ENCODE assay signal across 8 cellular contexts in the genomic region with DNA sequence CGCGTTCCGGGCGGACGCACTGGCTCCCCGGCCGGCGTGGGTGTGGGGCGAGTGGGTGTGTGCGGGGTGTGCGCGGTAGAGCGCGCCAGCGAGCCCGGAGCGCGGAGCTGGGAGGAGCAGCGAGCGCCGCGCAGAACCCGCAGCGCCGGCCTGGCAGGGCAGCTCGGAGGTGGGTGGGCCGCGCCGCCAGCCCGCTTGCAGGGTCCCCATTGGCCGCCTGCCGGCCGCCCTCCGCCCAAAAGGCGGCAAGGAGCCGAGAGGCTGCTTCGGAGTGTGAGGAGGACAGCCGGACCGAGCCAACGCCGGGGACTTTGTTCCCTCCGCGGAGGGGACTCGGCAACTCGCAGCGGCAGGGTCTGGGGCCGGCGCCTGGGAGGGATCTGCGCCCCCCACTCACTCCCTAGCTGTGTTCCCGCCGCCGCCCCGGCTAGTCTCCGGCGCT. TPM values are rescaled to one million over a fixed set of nuclear protein-coding genes. Genes with fewer than 3 reads are reported as not detected.
DNase-seq lines count a peak whose midpoint lies in the region; ATAC-seq and TF ChIP-seq lines count a peak whose summit lies in the region.

A gene (plus strand): TSS at position 264 of the 442 bp plus-strand sequence. CDS start 1,211 bp downstream, outside the sequence.

- CTCF ChIA-PET in Calu3 (lab: Charles Lee) = interaction anchor here (0.8 to 1.5 kb wide), 6 partner anchors 9 to 160 kb away, joined by 3 to 7 read pairs (median 5); no protein-coding TSS in a partner anchor
- CTCF ChIA-PET in activated CD4-positive, alpha-beta memory T cell treated with anti-CD3 and anti-CD28 coated beads for 36 hours (lab: Charles Lee) = no interaction called here

- H3F3A ChIP-seq in neural cell (ENCODE audit: insufficient read depth, low read length, poor library complexity, severe bottlenecking) = peaks cover 5% of the 10 kb centered on the region

- TF ChIP-seq POLR2A in gastroesophageal sphincter (IDR thresholded peaks at IDR 0.05) = peak; percentile 30 to 67

- TF ChIP-seq EP300 in gastroesophageal sphincter (IDR thresholded peaks at IDR 0.05) (no peak), neural cell (conservative IDR thresholded peaks at IDR 0.05; ENCODE audit: poor library complexity, severe bottlenecking) (peak; percentile 38)

- no peaks in the 10 kb centered on the region for H4K20me1 ChIP-seq in neural cell (ENCODE audit: insufficient read depth)

- H3K4me1 ChIP-seq in HUES6 (ENCODE audit: control insufficient read depth, insufficient read depth, low read length) = peaks cover 12% of the 10 kb centered on the region
- H3K4me1 ChIP-seq in gastroesophageal sphincter = peaks cover 0 to 49% (median 19%) of the 10 kb centered on the region in 3 donors

- H3K9me3 Mint-ChIP-seq in Calu3 (ENCODE audit: low read depth, unreplicated experiment) = no peaks in the 10 kb centered on the region
- no peaks in the 10 kb centered on the region for H3K9me3 Mint-ChIP-seq in activated CD4-positive, alpha-beta memory T cell treated with anti-CD3 and anti-CD28 coated beads for 36 hours

- DNase-seq in Calu3 (peak; percentile 76), NCI-H2196 treated with DMSO at 0.1 percent for 48 hours (lab: John Stamatoyannopoulos, UW; ENCODE audit: unreplicated experiment) (no peak), NCI-H1436 (lab: John Stamatoyannopoulos, UW) (no peak)
- peak; percentile 28 for DNase-seq in activated CD4-positive, alpha-beta memory T cell treated with anti-CD3 and anti-CD28 coated beads for 36 hours

- H3K4me3 Mint-ChIP-seq in Calu3 (ENCODE audit: low read depth, unreplicated experiment) = peak within 1 kb of the TSS; percentile 91
- H3K4me3 Mint-ChIP-seq in activated CD4-positive, alpha-beta memory T cell treated with anti-CD3 and anti-CD28 coated beads for 36 hours = peak within 1 kb of the TSS; percentile 27

- TF ChIP-seq RAD21 in neural cell (conservative IDR thresholded peaks at IDR 0.05) = peak; percentile 52

- peak within 1 kb of the TSS; percentile 50 for H3K27ac Mint-ChIP-seq in Calu3 (ENCODE audit: unreplicated experiment)
- H3K27ac Mint-ChIP-seq in activated CD4-positive, alpha-beta memory T cell treated with anti-CD3 and anti-CD28 coated beads for 36 hours = no peak within 1 kb of the TSS

- H3K4me2 ChIP-seq in neural cell (ENCODE audit: low read length) = peak within 1 kb of the TSS; percentile 99

- H3K4me3 ChIP-seq in HUES6 (ENCODE audit: low read depth, low read length) = peak within 1 kb of the TSS; percentile 69
- H3K4me3 ChIP-seq in gastroesophageal sphincter = peak within 1 kb of the TSS; percentile 88 to 96
- peak within 1 kb of the TSS; percentile 97 for H3K4me3 ChIP-seq in neural cell (ENCODE audit: low read length)

- POLR2A ChIA-PET in activated CD4-positive, alpha-beta memory T cell treated with anti-CD3 and anti-CD28 coated beads for 36 hours (lab: Charles Lee) = no interaction called here

- no peaks in the 10 kb centered on the region for H3K9me3 ChIP-seq in HUES6 (ENCODE audit: control insufficient read depth, insufficient read depth, low read depth, low read length)
- no peaks in the 10 kb centered on the region for H3K9me3 ChIP-seq in gastroesophageal sphincter
- H3K9me3 ChIP-seq in neural cell (ENCODE audit: low read length) = no peaks in the 10 kb centered on the region

- intact Hi-C loops in Calu3 (cut with micrococcal nuclease; ENCODE audit: unreplicated experiment) = loop anchor here (2.0 kb wide), 1 partner anchor 91 kb away; no protein-coding TSS in a partner anchor
- intact Hi-C loops in activated CD4-positive, alpha-beta memory T cell treated with anti-CD3 and anti-CD28 coated beads for 36 hours (cut with micrococcal nuclease) = no loop called here

- H3K9ac ChIP-seq in HUES6 (ENCODE audit: low read length) (peak within 1 kb of the TSS; percentile 72), neural cell (ENCODE audit: low read length) (peak within 1 kb of the TSS; percentile 95)

- H3K27ac ChIP-seq in HUES6 (ENCODE audit: low read depth, low read length) (peak within 1 kb of the TSS; percentile 83; the same call in 1 of the 2 replicates), gastroesophageal sphincter (peak within 1 kb of the TSS; percentile 74 to 94 (median 92)), neural cell (ENCODE audit: low read length) (peak within 1 kb of the TSS; percentile 87)

- H3K27me3 Mint-ChIP-seq in Calu3 (ENCODE audit: unreplicated experiment) = no peaks in the 10 kb centered on the region
- peaks cover 51% of the 10 kb centered on the region for H3K27me3 Mint-ChIP-seq in activated CD4-positive, alpha-beta memory T cell treated with anti-CD3 and anti-CD28 coated beads for 36 hours

- H3K27me3 ChIP-seq in HUES6 (ENCODE audit: control insufficient read depth, insufficient read depth, low read length) (no peaks in the 10 kb centered on the region), gastroesophageal sphincter (peaks cover 2% of the 10 kb centered on the region), neural cell (ENCODE audit: insufficient read depth, low read depth, low read length) (no peaks in the 10 kb centered on the region)

- WGBS in gastroesophageal sphincter (ENCODE audit: low coverage in 1 of 2), 2 donors = no CpG with 5 or more reads among the region's 55 CpGs

- H3K36me3 Mint-ChIP-seq in Calu3 (ENCODE audit: insufficient read depth, unreplicated experiment) = peaks cover 50% of the 10 kb centered on the region
- no peaks in the 10 kb centered on the region for H3K36me3 Mint-ChIP-seq in activated CD4-positive, alpha-beta memory T cell treated with anti-CD3 and anti-CD28 coated beads for 36 hours

- H3K4me1 Mint-ChIP-seq in Calu3 (ENCODE audit: low read depth, unreplicated experiment) = peaks cover 19% of the 10 kb centered on the region
- peaks cover 23% of the 10 kb centered on the region for H3K4me1 Mint-ChIP-seq in activated CD4-positive, alpha-beta memory T cell treated with anti-CD3 and anti-CD28 coated beads for 36 hours (ENCODE audit: low read depth)

- peak within 1 kb of the TSS; percentile 89 for H2AFZ ChIP-seq in neural cell (ENCODE audit: low read depth, low read length)

- ATAC-seq in GM19324 (IDR thresholded peaks at IDR 0.05; ENCODE audit: low FRiP score, unreplicated experiment) = peak; percentile 63
- peak; percentile 81 for ATAC-seq in gastroesophageal sphincter

- H3K36me3 ChIP-seq in HUES6 (ENCODE audit: control insufficient read depth, insufficient read depth, low read length) = peaks cover 6% of the 10 kb centered on the region; the same call in 1 of the 2 replicates
- no peaks in the 10 kb centered on the region for H3K36me3 ChIP-seq in gastroesophageal sphincter
- no peaks in the 10 kb centered on the region for H3K36me3 ChIP-seq in neural cell (ENCODE audit: insufficient read depth, low read length)

- H3K79me2 ChIP-seq in neural cell (replicated peaks; ENCODE audit: insufficient read depth, low read length) = peaks cover 40% of the 10 kb centered on the region

- no peaks in the 10 kb centered on the region for H3K9me2 ChIP-seq in neural cell (ENCODE audit: insufficient read depth, low read length)

- no TSS peak for BruUV-seq in Calu3 (replicated peaks; lab: Mats Ljungman, UMichigan)

- TF ChIP-seq CTCF in Calu3 (IDR thresholded peaks at IDR 0.05; ENCODE audit: unreplicated experiment) (no peak), gastroesophageal sphincter (IDR thresholded peaks at IDR 0.05) (peak in 3 of 4 experiments; percentile 14 to 64 (median 46)), neural cell (IDR thresholded peaks at IDR 0.05; ENCODE audit: poor library complexity, severe bottlenecking) (peak; percentile 73)

TF ChIP-seq in neural cell, 6 proteins besides CTCF, POLR2A, EP300 and RAD21:
- TF ChIP-seq TAF1 (IDR thresholded peaks at IDR 0.05; ENCODE audit: low read depth) (no peak), SMC3 (conservative IDR thresholded peaks at IDR 0.05; ENCODE audit: poor library complexity) (peak; percentile 67), MXI1 (conservative IDR thresholded peaks at IDR 0.05; ENCODE audit: poor library complexity, severe bottlenecking) (peak; percentile 61), POLR2AphosphoS5 (IDR thresholded peaks at IDR 0.05) (peak; percentile 90), EZH2 (IDR thresholded peaks at IDR 0.05; ENCODE audit: borderline replicate concordance, insufficient read depth, low read length, poor library complexity, severe bottlenecking) (no peak)
- TF ChIP-seq, protein P1, sequence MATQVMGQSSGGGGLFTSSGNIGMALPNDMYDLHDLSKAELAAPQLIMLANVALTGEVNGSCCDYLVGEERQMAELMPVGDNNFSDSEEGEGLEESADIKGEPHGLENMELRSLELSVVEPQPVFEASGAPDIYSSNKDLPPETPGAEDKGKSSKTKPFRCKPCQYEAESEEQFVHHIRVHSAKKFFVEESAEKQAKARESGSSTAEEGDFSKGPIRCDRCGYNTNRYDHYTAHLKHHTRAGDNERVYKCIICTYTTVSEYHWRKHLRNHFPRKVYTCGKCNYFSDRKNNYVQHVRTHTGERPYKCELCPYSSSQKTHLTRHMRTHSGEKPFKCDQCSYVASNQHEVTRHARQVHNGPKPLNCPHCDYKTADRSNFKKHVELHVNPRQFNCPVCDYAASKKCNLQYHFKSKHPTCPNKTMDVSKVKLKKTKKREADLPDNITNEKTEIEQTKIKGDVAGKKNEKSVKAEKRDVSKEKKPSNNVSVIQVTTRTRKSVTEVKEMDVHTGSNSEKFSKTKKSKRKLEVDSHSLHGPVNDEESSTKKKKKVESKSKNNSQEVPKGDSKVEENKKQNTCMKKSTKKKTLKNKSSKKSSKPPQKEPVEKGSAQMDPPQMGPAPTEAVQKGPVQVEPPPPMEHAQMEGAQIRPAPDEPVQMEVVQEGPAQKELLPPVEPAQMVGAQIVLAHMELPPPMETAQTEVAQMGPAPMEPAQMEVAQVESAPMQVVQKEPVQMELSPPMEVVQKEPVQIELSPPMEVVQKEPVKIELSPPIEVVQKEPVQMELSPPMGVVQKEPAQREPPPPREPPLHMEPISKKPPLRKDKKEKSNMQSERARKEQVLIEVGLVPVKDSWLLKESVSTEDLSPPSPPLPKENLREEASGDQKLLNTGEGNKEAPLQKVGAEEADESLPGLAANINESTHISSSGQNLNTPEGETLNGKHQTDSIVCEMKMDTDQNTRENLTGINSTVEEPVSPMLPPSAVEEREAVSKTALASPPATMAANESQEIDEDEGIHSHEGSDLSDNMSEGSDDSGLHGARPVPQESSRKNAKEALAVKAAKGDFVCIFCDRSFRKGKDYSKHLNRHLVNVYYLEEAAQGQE (IDR thresholded peaks at IDR 0.05; ENCODE audit: borderline replicate concordance) = no peak

RNA-seq across cellular contexts. Expression of the gene that starts here (rescaled TPM):
- total RNA-seq in Calu3 (2022) (133 and 166 TPM in 2 replicates), gastroesophageal sphincter (100 to 1,000 TPM in 1 of 4 donors, 10 to 100 TPM in 3; 52.3 to 119 (median 75.3) TPM)
- total RNA-seq in activated CD4-positive, alpha-beta memory T cell treated with anti-CD3 and anti-CD28 coated beads for 36 hours = 1 to 10 TPM; 1.9 to 3.3 TPM
- 45.0 and 57.3 TPM in 2 replicates for polyA plus RNA-seq in neural cell
- 90.8 and 92.6 TPM in 2 replicates for polyA minus RNA-seq in neural cell

Comparison
In these comparisons a context has a peak if more than half of its experiments do, and no peak if none do; other contexts are left out.
1. RNA of the gene that starts here (total RNA-seq): 133 to 166 TPM in Calu3 and 52.3 to 119 TPM in gastroesophageal sphincter; 1.9 to 3.3 TPM in activated CD4-positive, alpha-beta memory T cell treated with anti-CD3 and anti-CD28 coated beads for 36 hours; every median in the first group is over 10 times any median in the second.
2. DNase-seq: peak in Calu3 (single experiment) and activated CD4-positive, alpha-beta memory T cell treated with anti-CD3 and anti-CD28 coated beads for 36 hours (single experiment); none in NCI-H2196 treated with DMSO at 0.1 percent for 48 hours (single experiment) and NCI-H1436 (single experiment).
3. Peak in every context shown above with its lines, with median percentiles within 50 percentile points of each other: H3K27ac ChIP-seq and H3K4me3 ChIP-seq.